In genomic region chr10:78648256-78648860, GRCh38 we compare ENCODE assay signal across 10 cellular contexts.
"Had no signal": no experiment of that assay in that cellular context is flagged by ENCODE, and none has a peak within 500 bp of the region (broad histone marks: within the 10 kb centered on the region; RNA-seq: fewer than 3 reads in every experiment).

No MANE protein-coding gene starts in this region.

- DNase-seq: amniotic stem cell; heart left ventricle; mammary epithelial cell; stimulated activated CD4-positive, alpha-beta T cell treated with anti-CD3 and anti-CD28 coated beads, Interleukin-4, amount 100 ng/mL, for 1 hour; stimulated activated CD8-positive, alpha-beta memory T cell treated with anti-CD3 and anti-CD28 coated beads, Interleukin-4, amount 100 ng/mL, for 48 hours; T-helper 2 cell had no signal

- H3K27me3 ChIP-seq: breast epithelium, esophagus muscularis mucosa, heart left ventricle had no signal

- H3K36me3 ChIP-seq: breast epithelium, esophagus muscularis mucosa, heart left ventricle, thoracic aorta had no signal

- H3K9me3 ChIP-seq: breast epithelium, thoracic aorta had no signal

- ATAC-seq: heart left ventricle; natural killer cell treated with Interleukin-12 subunit alpha and Interleukin-12 subunit beta and Interleukin-15 and Interleukin-18, amount 100 ng/mL, for 72 hours had no signal

- H3K27ac ChIP-seq: breast epithelium, esophagus muscularis mucosa, heart left ventricle, thoracic aorta had no signal

- H3K4me3 ChIP-seq: breast epithelium, esophagus muscularis mucosa, heart left ventricle, thoracic aorta had no signal

- H3K4me1 ChIP-seq: breast epithelium, heart left ventricle had no signal
